32 cellular contexts compared by ENCODE assay signal in the genomic region with DNA sequence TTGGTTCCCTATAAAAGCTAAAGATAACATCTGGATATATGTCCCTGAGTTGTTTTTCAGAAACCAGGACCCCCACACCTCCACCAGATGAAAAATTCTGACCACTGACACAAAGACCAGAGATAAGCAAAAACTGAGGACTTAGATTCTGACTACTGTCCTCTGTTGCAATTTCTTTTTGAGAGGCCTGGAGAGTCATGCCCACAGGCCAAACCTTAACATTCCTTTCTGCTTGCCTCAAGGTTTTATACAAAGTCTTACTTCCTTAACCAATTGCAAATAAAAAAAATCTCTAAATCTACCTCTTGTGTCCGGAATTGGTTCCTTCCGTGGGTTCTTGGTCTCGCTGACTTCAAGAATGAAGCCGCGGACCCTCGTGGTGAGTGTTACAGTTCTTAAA.
A peak's percentile ranks its signal among the peaks of the same experiment; 100 is the strongest.
DNase-seq lines count a peak whose midpoint lies in the region; ATAC-seq, FAIRE-seq and TF ChIP-seq lines count a peak whose summit lies in the region.
"Had no signal": no experiment of that assay in that cellular context is flagged by ENCODE, and none has a peak within 500 bp of the region (broad histone marks: within the 10 kb centered on the region; RNA-seq: fewer than 3 reads in every experiment).

No MANE protein-coding gene starts in this region.

- POLR2A ChIA-PET in A673 (lab: Charles Lee; ENCODE audit: low non-redundant PET): no interaction called here

- H3K4me3 ChIP-seq in AG09309 (ENCODE audit: control insufficient read depth, low read depth, low read length) (no peak overlapping the region), astrocyte (ENCODE audit: insufficient read depth, low read depth, low read length) (no peak overlapping the region), left lung (no peak overlapping the region), A673 (ENCODE audit: low read depth, low read length, poor library complexity, severe bottlenecking) (no peak overlapping the region), H7 (ENCODE audit: insufficient read depth, low read depth, low read length) (no peak overlapping the region)
- H3K4me3 ChIP-seq: BLaER1 treated with 17β-estradiol and CSF1 and Interleukin-3, amounts not matched to agents 10 nM and 100 nM; breast epithelium; colonic mucosa; HAP-1 had no signal

- no peak for FAIRE-seq in astrocyte (lab: Jason Lieb, UNC)
- FAIRE-seq: A204.1, GM12892, small intestine had no signal

- H2AFZ ChIP-seq in astrocyte (ENCODE audit: low read depth, low read length): no peak overlapping the region

- no TSS peak for BruUV-seq in A673 (replicated peaks; lab: Mats Ljungman, UMichigan)

- ATAC-seq in left lung: peak; percentile 86
- ATAC-seq: effector memory CD8-positive, alpha-beta T cell; naive thymus-derived CD4-positive, alpha-beta T cell had no signal

- H3K27ac Mint-ChIP-seq in astrocyte (ENCODE audit: unreplicated experiment): peak overlapping the region; percentile 71
- H3K27ac Mint-ChIP-seq: activated CD4-positive, alpha-beta memory T cell treated with anti-CD3 and anti-CD28 coated beads, Interleukin-2, amount 10 ng/mL, durations not matched to agents 7 days and 5 days; effector memory CD8-positive, alpha-beta T cell; IgD-negative memory B cell; naive thymus-derived CD4-positive, alpha-beta T cell; type B pancreatic cell had no signal

- TF ChIP-seq CTCF in AG09309 (IDR thresholded peaks at IDR 0.05; ENCODE audit: control insufficient read depth, insufficient read depth, low read depth, low read length, missing control alignments): no peak
- no peak for TF ChIP-seq CTCF in astrocyte (IDR thresholded peaks at IDR 0.05; ENCODE audit: insufficient read depth, low read depth, low read length)
- TF ChIP-seq CTCF in left lung (IDR thresholded peaks at IDR 0.05): no peak
- no peak for TF ChIP-seq CTCF in A673 (conservative IDR thresholded peaks at IDR 0.05; ENCODE audit: low read depth, low read length)

- H3K27me3 ChIP-seq in astrocyte (ENCODE audit: insufficient read depth, low read length): no peaks in the 10 kb centered on the region
- H3K27me3 ChIP-seq in left lung: no peaks in the 10 kb centered on the region
- H3K27me3 ChIP-seq in A673 (replicated peaks; ENCODE audit: insufficient read depth, low read depth, low read length, poor library complexity): no peaks in the 10 kb centered on the region
- H3K27me3 ChIP-seq in H7 (ENCODE audit: control insufficient read depth, insufficient read depth, low read length): no peaks in the 10 kb centered on the region
- H3K27me3 ChIP-seq: BLaER1 treated with 17β-estradiol and CSF1 and Interleukin-3, amounts not matched to agents 10 nM and 100 nM; breast epithelium; colonic mucosa had no signal

- H4K20me1 ChIP-seq in astrocyte (ENCODE audit: insufficient read depth, low read length): no peaks in the 10 kb centered on the region
- H4K20me1 ChIP-seq: BLaER1 treated with 17β-estradiol and CSF1 and Interleukin-3, amounts not matched to agents 10 nM and 100 nM had no signal

- no peaks in the 10 kb centered on the region for H3K27me3 Mint-ChIP-seq in astrocyte (ENCODE audit: low read depth, unreplicated experiment)
- H3K27me3 Mint-ChIP-seq: activated CD4-positive, alpha-beta memory T cell treated with anti-CD3 and anti-CD28 coated beads, Interleukin-2, amount 10 ng/mL, durations not matched to agents 7 days and 5 days had no signal

- H3K9me3 Mint-ChIP-seq in astrocyte (ENCODE audit: unreplicated experiment): peaks cover 4% of the 10 kb centered on the region
- H3K9me3 Mint-ChIP-seq: activated CD4-positive, alpha-beta memory T cell treated with anti-CD3 and anti-CD28 coated beads, Interleukin-2, amount 10 ng/mL, durations not matched to agents 7 days and 5 days; effector memory CD8-positive, alpha-beta T cell; type B pancreatic cell had no signal

- intact Hi-C loops in left lung (cut with DNase I) (no loop called here), A673 (cut with micrococcal nuclease; ENCODE audit: unreplicated experiment) (no loop called here)

- H3K9ac ChIP-seq in astrocyte (ENCODE audit: low read length): no peak overlapping the region
- H3K9ac ChIP-seq: BLaER1 treated with 17β-estradiol and CSF1 and Interleukin-3, amounts not matched to agents 10 nM and 100 nM had no signal

- H3K36me3 ChIP-seq in astrocyte (ENCODE audit: insufficient read depth, low read length): no peaks in the 10 kb centered on the region
- H3K36me3 ChIP-seq in left lung: no peaks in the 10 kb centered on the region
- H3K36me3 ChIP-seq in A673 (ENCODE audit: insufficient read depth, low read length, poor library complexity, severe bottlenecking): no peaks in the 10 kb centered on the region
- no peaks in the 10 kb centered on the region for H3K36me3 ChIP-seq in H7 (replicated peaks; ENCODE audit: control insufficient read depth, insufficient read depth, low read length)
- H3K36me3 ChIP-seq: BLaER1 treated with 17β-estradiol and CSF1 and Interleukin-3, amounts not matched to agents 10 nM and 100 nM; breast epithelium; colonic mucosa; HAP-1 had no signal

- no peaks in the 10 kb centered on the region for H3K9me3 ChIP-seq in astrocyte (ENCODE audit: insufficient read depth, low read depth, low read length)
- no peaks in the 10 kb centered on the region for H3K9me3 ChIP-seq in left lung
- no peaks in the 10 kb centered on the region for H3K9me3 ChIP-seq in A673 (ENCODE audit: low read depth, low read length, poor library complexity, severe bottlenecking)
- H3K9me3 ChIP-seq: BLaER1 treated with 17β-estradiol and CSF1 and Interleukin-3, amounts not matched to agents 10 nM and 100 nM; breast epithelium; Caco-2; colonic mucosa; HAP-1 had no signal

- no peak overlapping the region for H3K27ac ChIP-seq in astrocyte (ENCODE audit: low read depth, low read length)
- H3K27ac ChIP-seq in left lung: no peak overlapping the region
- no peak overlapping the region for H3K27ac ChIP-seq in A673 (ENCODE audit: low read depth, low read length, poor library complexity, severe bottlenecking)
- H3K27ac ChIP-seq: BLaER1 treated with 17β-estradiol and CSF1 and Interleukin-3, amounts not matched to agents 10 nM and 100 nM; breast epithelium; colonic mucosa; HL-60 had no signal

- H3K79me2 ChIP-seq in astrocyte (ENCODE audit: insufficient read depth, low read length): no peaks in the 10 kb centered on the region

- H3K4me1 Mint-ChIP-seq in astrocyte (ENCODE audit: low read depth, unreplicated experiment): peaks cover 12% of the 10 kb centered on the region
- H3K4me1 Mint-ChIP-seq: activated CD4-positive, alpha-beta memory T cell treated with anti-CD3 and anti-CD28 coated beads, Interleukin-2, amount 10 ng/mL, durations not matched to agents 7 days and 5 days; IgD-negative memory B cell; naive thymus-derived CD4-positive, alpha-beta T cell had no signal

- H3K36me3 Mint-ChIP-seq in astrocyte (ENCODE audit: low read depth, unreplicated experiment): no peaks in the 10 kb centered on the region
- H3K36me3 Mint-ChIP-seq: IgD-negative memory B cell; naive thymus-derived CD4-positive, alpha-beta T cell; type B pancreatic cell had no signal

- DNase-seq in AG09309 (ENCODE audit: low read depth) (peak; percentile 13), HT1080 (ENCODE audit: low read depth) (peak; percentile 11), astrocyte (ENCODE audit: low read depth) (peak; percentile 61), left lung (no peak), LoVo (ENCODE audit: low spot score) (no peak), A673 (ENCODE audit: low spot score) (no peak), H7 (no peak), NCI-H748 treated with DMSO at 0.1 percent for 48 hours (lab: John Stamatoyannopoulos, UW) (no peak)
- DNase-seq: activated CD4-positive, alpha-beta memory T cell treated with anti-CD3 and anti-CD28 coated beads, Interleukin-2, amount 10 ng/mL, durations not matched to agents 7 days and 5 days; activated effector memory CD4-positive, alpha-beta T cell treated with Interleukin-2 at 50 U/mL for 16 hours; colonic mucosa; DMS79 treated with DMSO at 0.1 percent for 48 hours; effector memory CD8-positive, alpha-beta T cell; glutamatergic neuron; naive thymus-derived CD4-positive, alpha-beta T cell; NCI-H2081; NCI-H446; nucleus accumbens; SHP77 treated with DMSO at 0.1 percent for 48 hours; stimulated activated CD4-positive, alpha-beta T cell treated with anti-CD3 and anti-CD28 coated beads, Interleukin-1b, Interleukin-23, amount 100 ng/mL, for 48 hours; SW 1271; T1000 had no signal

- CTCF ChIA-PET in A673 (lab: Charles Lee): no interaction called here

- H3K4me3 Mint-ChIP-seq in astrocyte (ENCODE audit: unreplicated experiment): peak overlapping the region; percentile 14
- H3K4me3 Mint-ChIP-seq: activated CD4-positive, alpha-beta memory T cell treated with anti-CD3 and anti-CD28 coated beads, Interleukin-2, amount 10 ng/mL, durations not matched to agents 7 days and 5 days; effector memory CD8-positive, alpha-beta T cell; IgD-negative memory B cell; naive thymus-derived CD4-positive, alpha-beta T cell; type B pancreatic cell had no signal

- H3K4me2 ChIP-seq in astrocyte (ENCODE audit: low read length): no peak overlapping the region
- H3K4me2 ChIP-seq: BLaER1 treated with 17β-estradiol and CSF1 and Interleukin-3, amounts not matched to agents 10 nM and 100 nM had no signal

- H3K4me1 ChIP-seq in astrocyte (ENCODE audit: insufficient read depth, low read length) (no peaks in the 10 kb centered on the region), left lung (no peaks in the 10 kb centered on the region), A673 (ENCODE audit: insufficient read depth, low read length, poor library complexity, severe bottlenecking) (no peaks in the 10 kb centered on the region)
- H3K4me1 ChIP-seq: BLaER1 treated with 17β-estradiol and CSF1 and Interleukin-3, amounts not matched to agents 10 nM and 100 nM; breast epithelium; Caco-2; colonic mucosa; HAP-1 had no signal

Comparison
In these comparisons a context has a peak if more than half of its experiments do, and no peak if none do; other contexts are left out.
1. DNase-seq: peak in AG09309 (single experiment), HT1080 (single experiment) and astrocyte (single experiment); none in left lung (0 of 2), LoVo (single experiment), A673 (single experiment), H7 (single experiment) and NCI-H748 treated with DMSO at 0.1 percent for 48 hours (single experiment).